Comparison of ENCODE assay signal across 8 cellular contexts in genomic region chrX:132022863-132023116, GRCh38. TPM values are rescaled to one million over a fixed set of nuclear protein-coding genes. Genes with fewer than 3 reads are reported as not detected.
DNase-seq lines count a peak whose midpoint lies in the region; ATAC-seq and TF ChIP-seq lines count a peak whose summit lies in the region.

No MANE protein-coding gene starts in this region.

- WGBS in tibial nerve, 2 donors: 36% methylated on average over 14 of the region's 14 CpGs; no CpG with 5 or more reads in 1 of the 2 donors

- H3K4me3 ChIP-seq in kidney epithelial cell (ENCODE audit: low read depth, low read length): peak overlapping the region; percentile 56
- peak overlapping the region; percentile 24 to 70 (median 58) for H3K4me3 ChIP-seq in tibial nerve

- H3K27ac ChIP-seq in tibial nerve: peak overlapping the region in 2 of 4 donors; percentile 37 to 77

- intact Hi-C loops in activated T-helper 2 cell treated with anti-CD3 and anti-CD28 coated beads, Interferon-gamma antibody, Interleukin-2, Interleukin-4, amounts not matched to agents 10 μg/mL and 5 μg/mL and 100 μg/mL, durations not matched to agents 14 hours and 24 hours and 36 hours (cut with micrococcal nuclease): loop anchor here (1.0 to 5.0 kb wide), 3 partner anchors 35 to 192 kb away; no protein-coding TSS in a partner anchor

- no peak for TF ChIP-seq EP300 in tibial nerve (IDR thresholded peaks at IDR 0.05)

- no peak for DNase-seq in activated T-cell treated with anti-CD3 and anti-CD28 coated beads, Interleukin-2, amount 50 U/mL, for 4 hours
- no peak for DNase-seq in activated T-cell treated with anti-CD3 and anti-CD28 coated beads, Interleukin-2, amount 50 U/mL, for 48 hours
- DNase-seq in activated T-helper 2 cell treated with anti-CD3 and anti-CD28 coated beads, Interferon-gamma antibody, Interleukin-2, Interleukin-4, amounts not matched to agents 10 μg/mL and 5 μg/mL and 100 μg/mL, durations not matched to agents 14 hours and 24 hours and 36 hours (ENCODE audit: low spot score): no peak
- no peak for DNase-seq in kidney epithelial cell (ENCODE audit: low read depth)
- DNase-seq in tibial nerve (ENCODE audit: low spot score in 2 of 2): no peak
- DNase-seq in H4 (ENCODE audit: low spot score): no peak
- DNase-seq in stimulated activated CD4-positive, alpha-beta T cell treated with anti-CD3 and anti-CD28 coated beads, Interleukin-4, amount 100 ng/mL, for 24 hours: no peak

- no peaks in the 10 kb centered on the region for H3K27me3 Mint-ChIP-seq in activated T-cell treated with anti-CD3 and anti-CD28 coated beads, Interleukin-2, amount 50 U/mL, for 4 hours (ENCODE audit: low read depth)
- no peaks in the 10 kb centered on the region for H3K27me3 Mint-ChIP-seq in activated T-helper 2 cell treated with anti-CD3 and anti-CD28 coated beads, Interferon-gamma antibody, Interleukin-2, Interleukin-4, amounts not matched to agents 10 μg/mL and 5 μg/mL and 100 μg/mL, durations not matched to agents 14 hours and 24 hours and 36 hours (ENCODE audit: low read depth)

- H3K27me3 ChIP-seq in kidney epithelial cell (ENCODE audit: control insufficient read depth, insufficient read depth, low read length): no peaks in the 10 kb centered on the region
- H3K27me3 ChIP-seq in tibial nerve: peaks cover 0 to 52% of the 10 kb centered on the region in 2 donors

- TF ChIP-seq CTCF in kidney epithelial cell (IDR thresholded peaks at IDR 0.05; ENCODE audit: insufficient read depth, low read length, poor library complexity, severe bottlenecking) (no peak), tibial nerve (IDR thresholded peaks at IDR 0.05) (no peak)

- H3K4me1 Mint-ChIP-seq in activated T-cell treated with anti-CD3 and anti-CD28 coated beads, Interleukin-2, amount 50 U/mL, for 4 hours (ENCODE audit: low read depth): peaks cover 27% of the 10 kb centered on the region
- H3K4me1 Mint-ChIP-seq in activated T-helper 2 cell treated with anti-CD3 and anti-CD28 coated beads, Interferon-gamma antibody, Interleukin-2, Interleukin-4, amounts not matched to agents 10 μg/mL and 5 μg/mL and 100 μg/mL, durations not matched to agents 14 hours and 24 hours and 36 hours (ENCODE audit: low read depth): peaks cover 21% of the 10 kb centered on the region

- H3K27ac Mint-ChIP-seq in activated T-helper 2 cell treated with anti-CD3 and anti-CD28 coated beads, Interferon-gamma antibody, Interleukin-2, Interleukin-4, amounts not matched to agents 10 μg/mL and 5 μg/mL and 100 μg/mL, durations not matched to agents 14 hours and 24 hours and 36 hours: peak overlapping the region; percentile 94

- H3K9me3 ChIP-seq in tibial nerve: no peaks in the 10 kb centered on the region

- peak overlapping the region; percentile 90 for H3K4me3 Mint-ChIP-seq in activated T-cell treated with anti-CD3 and anti-CD28 coated beads, Interleukin-2, amount 50 U/mL, for 4 hours
- peak overlapping the region; percentile 91 for H3K4me3 Mint-ChIP-seq in activated T-helper 2 cell treated with anti-CD3 and anti-CD28 coated beads, Interferon-gamma antibody, Interleukin-2, Interleukin-4, amounts not matched to agents 10 μg/mL and 5 μg/mL and 100 μg/mL, durations not matched to agents 14 hours and 24 hours and 36 hours (ENCODE audit: low read depth)

- ATAC-seq in activated T-cell treated with anti-CD3 and anti-CD28 coated beads, Interleukin-2, amount 50 U/mL, for 4 hours: peak; percentile 20 to 24
- peak; percentile 28 for ATAC-seq in HG02981 (IDR thresholded peaks at IDR 0.05; ENCODE audit: unreplicated experiment)

- H3K4me1 ChIP-seq in tibial nerve: peaks cover 0 to 15% (median 0%) of the 10 kb centered on the region in 4 donors

- no peak for TF ChIP-seq POLR2A in tibial nerve (IDR thresholded peaks at IDR 0.05)

- H3K9me3 Mint-ChIP-seq in activated T-cell treated with anti-CD3 and anti-CD28 coated beads, Interleukin-2, amount 50 U/mL, for 4 hours: no peaks in the 10 kb centered on the region
- no peaks in the 10 kb centered on the region for H3K9me3 Mint-ChIP-seq in activated T-helper 2 cell treated with anti-CD3 and anti-CD28 coated beads, Interferon-gamma antibody, Interleukin-2, Interleukin-4, amounts not matched to agents 10 μg/mL and 5 μg/mL and 100 μg/mL, durations not matched to agents 14 hours and 24 hours and 36 hours

- H3K36me3 ChIP-seq in kidney epithelial cell (ENCODE audit: control insufficient read depth, insufficient read depth, low read length) (no peaks in the 10 kb centered on the region), tibial nerve (no peaks in the 10 kb centered on the region)

- H3K36me3 Mint-ChIP-seq in activated T-cell treated with anti-CD3 and anti-CD28 coated beads, Interleukin-2, amount 50 U/mL, for 4 hours (ENCODE audit: insufficient read depth): peaks cover 4% of the 10 kb centered on the region
- peaks cover 28% of the 10 kb centered on the region for H3K36me3 Mint-ChIP-seq in activated T-helper 2 cell treated with anti-CD3 and anti-CD28 coated beads, Interferon-gamma antibody, Interleukin-2, Interleukin-4, amounts not matched to agents 10 μg/mL and 5 μg/mL and 100 μg/mL, durations not matched to agents 14 hours and 24 hours and 36 hours (ENCODE audit: low read depth)

RNA-seq across cellular contexts. Expression of gene STK26, which starts 0.3 kb away (rescaled TPM):
- total RNA-seq in activated T-cell treated with anti-CD3 and anti-CD28 coated beads, Interleukin-2, amount 50 U/mL, for 4 hours: 10 to 100 TPM; 42.7 to 51.9 (median 50.7) TPM
- 108 and 115 TPM in 2 replicates for total RNA-seq in activated T-helper 2 cell treated with anti-CD3 and anti-CD28 coated beads, Interferon-gamma antibody, Interleukin-2, Interleukin-4, amounts not matched to agents 10 μg/mL and 5 μg/mL and 100 μg/mL, durations not matched to agents 14 hours and 24 hours and 36 hours
- total RNA-seq in kidney epithelial cell (18.7 and 20.7 TPM in 2 replicates), tibial nerve (1 to 10 TPM; 1.7 to 3.9 (median 2.0) TPM)
- 31.5 and 32.5 TPM in 2 replicates for total RNA-seq in H4 (2014; rRNA removed; shearing (Covaris generic))
